11 cellular contexts compared by ENCODE assay signal in the genomic region with DNA sequence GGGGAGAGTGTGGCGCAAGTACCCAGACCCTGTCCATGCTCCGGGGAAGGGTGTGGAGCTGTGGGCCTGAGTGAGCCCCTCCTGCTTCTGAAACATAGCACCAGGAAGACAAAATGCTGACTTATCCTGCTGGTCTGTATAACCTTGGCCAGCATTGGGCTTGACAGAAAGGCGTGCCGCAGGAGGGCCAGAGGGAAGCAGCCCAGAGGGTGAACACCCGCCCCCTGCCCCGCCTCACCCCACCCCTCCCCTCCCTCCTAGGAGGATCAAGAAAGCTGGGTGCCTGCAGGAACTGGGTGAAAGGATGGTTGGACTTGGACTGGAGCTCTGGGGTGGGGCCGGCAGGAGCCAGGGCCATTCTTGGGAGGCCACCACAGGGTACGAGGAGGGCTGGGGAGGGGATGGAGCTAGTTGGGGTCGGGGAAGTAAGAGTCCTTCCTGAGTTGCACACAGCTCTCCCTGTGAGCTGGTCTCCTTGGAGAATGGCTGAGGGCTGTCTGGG. TPM values are rescaled to one million over a fixed set of nuclear protein-coding genes. Genes with fewer than 3 reads are reported as not detected.
A peak's percentile ranks its signal among the peaks of the same experiment; 100 is the strongest.
DNase-seq lines count a peak whose midpoint lies in the region; ATAC-seq and TF ChIP-seq lines count a peak whose summit lies in the region.
"Had no signal": no experiment of that assay in that cellular context is flagged by ENCODE, and none has a peak within 500 bp of the region (broad histone marks: within the 10 kb centered on the region; RNA-seq: fewer than 3 reads in every experiment).

No MANE protein-coding gene starts in this region.

- peaks cover 13 to 56% (median 25%) of the 10 kb centered on the region in 3 donors for H3K4me1 ChIP-seq in esophagus squamous epithelium
- H3K4me1 ChIP-seq in effector memory CD4-positive, alpha-beta T cell (ENCODE audit: control insufficient read depth, insufficient read depth, low read length, poor library complexity, severe bottlenecking), result no peaks in the 10 kb centered on the region

- H3K27me3 Mint-ChIP-seq in nephron progenitor cell (ENCODE audit: low read depth, poor library complexity), result peaks cover 6% of the 10 kb centered on the region
- peaks cover 1% of the 10 kb centered on the region for H3K27me3 Mint-ChIP-seq in activated CD4-positive, alpha-beta memory T cell treated with anti-CD3 and anti-CD28 coated beads for 36 hours
- H3K27me3 Mint-ChIP-seq: brain had no signal

- POLR2A ChIA-PET in activated CD4-positive, alpha-beta memory T cell treated with anti-CD3 and anti-CD28 coated beads for 36 hours (lab: Charles Lee), result no interaction called here

- DNase-seq in Caki2 (ENCODE audit: low read depth) (peak; percentile 29), NCI-H510A (lab: John Stamatoyannopoulos, UW) (peak; percentile 95), esophagus squamous epithelium (lab: John Stamatoyannopoulos, UW) (no peak), nephron progenitor cell (no peak)
- no peak for DNase-seq in effector memory CD4-positive, alpha-beta T cell
- DNase-seq in central memory CD4-positive, alpha-beta T cell, result no peak
- DNase-seq in activated CD4-positive, alpha-beta memory T cell treated with anti-CD3 and anti-CD28 coated beads for 36 hours, result no peak
- DNase-seq: NCI-H146 had no signal

- no peaks in the 10 kb centered on the region for H3K27me3 ChIP-seq in esophagus squamous epithelium
- no peaks in the 10 kb centered on the region for H3K27me3 ChIP-seq in effector memory CD4-positive, alpha-beta T cell (replicated peaks; ENCODE audit: control insufficient read depth, insufficient read depth, low read length, poor library complexity, severe bottlenecking)
- H3K27me3 ChIP-seq: BLaER1 treated with 17β-estradiol and CSF1 and Interleukin-3, amounts not matched to agents 10 nM and 100 nM had no signal

- H3K4me3 ChIP-seq in esophagus squamous epithelium, result peak overlapping the region in 1 of 4 donors; percentile 24
- no peak overlapping the region for H3K4me3 ChIP-seq in effector memory CD4-positive, alpha-beta T cell (ENCODE audit: insufficient read depth, low read depth, low read length, poor library complexity, severe bottlenecking)
- H3K4me3 ChIP-seq: BLaER1 treated with 17β-estradiol and CSF1 and Interleukin-3, amounts not matched to agents 10 nM and 100 nM had no signal

- H3K9me3 ChIP-seq in esophagus squamous epithelium, result no peaks in the 10 kb centered on the region
- no peaks in the 10 kb centered on the region for H3K9me3 ChIP-seq in effector memory CD4-positive, alpha-beta T cell (ENCODE audit: control insufficient read depth, low read length)
- H3K9me3 ChIP-seq: BLaER1 treated with 17β-estradiol and CSF1 and Interleukin-3, amounts not matched to agents 10 nM and 100 nM had no signal

- CTCF ChIA-PET in activated CD4-positive, alpha-beta memory T cell treated with anti-CD3 and anti-CD28 coated beads for 36 hours (lab: Charles Lee), result interaction anchor here (0.9 kb wide), 1 partner anchor 21 kb away, joined by 3 read pairs; no protein-coding TSS in a partner anchor

- H3K9me3 Mint-ChIP-seq in nephron progenitor cell, result no peaks in the 10 kb centered on the region
- no peaks in the 10 kb centered on the region for H3K9me3 Mint-ChIP-seq in activated CD4-positive, alpha-beta memory T cell treated with anti-CD3 and anti-CD28 coated beads for 36 hours
- H3K9me3 Mint-ChIP-seq: brain had no signal

- H3K4me1 Mint-ChIP-seq in nephron progenitor cell, result peaks cover 37% of the 10 kb centered on the region
- no peaks in the 10 kb centered on the region for H3K4me1 Mint-ChIP-seq in activated CD4-positive, alpha-beta memory T cell treated with anti-CD3 and anti-CD28 coated beads for 36 hours (ENCODE audit: low read depth)

- H3K27ac Mint-ChIP-seq in nephron progenitor cell, result no peak overlapping the region
- H3K27ac Mint-ChIP-seq in activated CD4-positive, alpha-beta memory T cell treated with anti-CD3 and anti-CD28 coated beads for 36 hours, result no peak overlapping the region

- H3K4me3 Mint-ChIP-seq in nephron progenitor cell, result peak overlapping the region; percentile 25
- no peak overlapping the region for H3K4me3 Mint-ChIP-seq in activated CD4-positive, alpha-beta memory T cell treated with anti-CD3 and anti-CD28 coated beads for 36 hours

- TF ChIP-seq CTCF in esophagus squamous epithelium (IDR thresholded peaks at IDR 0.05), result no peak
- no peak for TF ChIP-seq CTCF in nephron progenitor cell (IDR thresholded peaks at IDR 0.05)

- TF ChIP-seq POLR2A in esophagus squamous epithelium (IDR thresholded peaks at IDR 0.05), result no peak

- intact Hi-C loops in esophagus squamous epithelium (cut with DNase I), result no loop called here
- intact Hi-C loops in activated CD4-positive, alpha-beta memory T cell treated with anti-CD3 and anti-CD28 coated beads for 36 hours (cut with micrococcal nuclease), result no loop called here

- H3K27ac ChIP-seq in esophagus squamous epithelium, result peak overlapping the region; percentile 64 to 86 (median 80)
- no peak overlapping the region for H3K27ac ChIP-seq in effector memory CD4-positive, alpha-beta T cell (ENCODE audit: insufficient read depth, low read length, poor library complexity, severe bottlenecking)
- H3K27ac ChIP-seq: BLaER1 treated with 17β-estradiol and CSF1 and Interleukin-3, amounts not matched to agents 10 nM and 100 nM had no signal

- ATAC-seq in HG03520 (IDR thresholded peaks at IDR 0.05; ENCODE audit: unreplicated experiment), result no peak

- peaks cover 39% of the 10 kb centered on the region for H3K36me3 Mint-ChIP-seq in nephron progenitor cell (ENCODE audit: low read depth)
- H3K36me3 Mint-ChIP-seq in activated CD4-positive, alpha-beta memory T cell treated with anti-CD3 and anti-CD28 coated beads for 36 hours, result no peaks in the 10 kb centered on the region

- 24 to 50% methylated on average over 2 to 3 of the region's 9 CpGs for WGBS in esophagus squamous epithelium, 2 donors

- in situ Hi-C loops in Caki2 (cut with HindIII; ENCODE audit: low pct_unique_long_range_greater_than_20kb, low sequenced_read_pairs), result no loop called here

- H3K36me3 ChIP-seq in esophagus squamous epithelium, result peaks cover 0 to 63% (median 4%) of the 10 kb centered on the region in 3 donors
- no peaks in the 10 kb centered on the region for H3K36me3 ChIP-seq in effector memory CD4-positive, alpha-beta T cell (ENCODE audit: control insufficient read depth, insufficient read depth, low read length)

RNA-seq across cellular contexts. Expression of gene PTPRF, which starts 27.1 kb away (rescaled TPM):
- 74.1 and 105 TPM in 2 replicates for total RNA-seq in Caki2 (2014; rRNA removed; shearing (Covaris generic); ENCODE audit: low replicate concordance)
- 100 to 1,000 TPM; 104 to 243 (median 112) TPM for total RNA-seq in esophagus squamous epithelium
- total RNA-seq in activated CD4-positive, alpha-beta memory T cell treated with anti-CD3 and anti-CD28 coated beads for 36 hours, result 1 to 10 TPM; 2.4 to 2.8 TPM

Comparison
In these comparisons a context has a peak if more than half of its experiments do, and no peak if none do; other contexts are left out.
1. DNase-seq: peak in Caki2 (single experiment) and NCI-H510A (single experiment); none in esophagus squamous epithelium (single experiment), nephron progenitor cell (single experiment), effector memory CD4-positive, alpha-beta T cell (0 of 3), central memory CD4-positive, alpha-beta T cell (single experiment) and activated CD4-positive, alpha-beta memory T cell treated with anti-CD3 and anti-CD28 coated beads for 36 hours (single experiment).
2. RNA of gene PTPRF, which starts 27.1 kb away (total RNA-seq): 104 to 243 TPM in esophagus squamous epithelium and 74.1 to 105 TPM in Caki2; 2.4 to 2.8 TPM in activated CD4-positive, alpha-beta memory T cell treated with anti-CD3 and anti-CD28 coated beads for 36 hours; every median in the first group is over 10 times any median in the second.